Comparison of ENCODE assay signal across 15 cellular contexts in genomic region chr2:11500702-11501303, GRCh38. TPM values are rescaled to one million over a fixed set of nuclear protein-coding genes. Genes with fewer than 3 reads are reported as not detected.
DNase-seq lines count a peak whose midpoint lies in the region; ATAC-seq and TF ChIP-seq lines count a peak whose summit lies in the region.
"Had no signal": no experiment of that assay in that cellular context is flagged by ENCODE, and none has a peak within 500 bp of the region (broad histone marks: within the 10 kb centered on the region; RNA-seq: fewer than 3 reads in every experiment).

No MANE protein-coding gene starts in this region.

- CTCF ChIA-PET in activated CD4-positive, alpha-beta T cell treated with anti-CD3 and anti-CD28 coated beads, Interleukin-2, amount 10 ng/mL, durations not matched to agents 7 days and 5 days (lab: Charles Lee): interaction anchor here (0.6 kb wide), 1 partner anchor 580 kb away, joined by 3 read pairs; no protein-coding TSS in a partner anchor

- H3K27ac ChIP-seq in dorsolateral prefrontal cortex (peak overlapping the region in 34 of 59 donors; percentile 3 to 96 (median 60)), testis (peak overlapping the region; percentile 73 to 79)

- no peaks in the 10 kb centered on the region for H3K36me3 ChIP-seq in testis (ENCODE audit: low read depth, missing control alignments)

- no peak for TF ChIP-seq POLR2A in testis (IDR thresholded peaks at IDR 0.05)

- no peaks in the 10 kb centered on the region for H3K9me3 ChIP-seq in testis

- intact Hi-C loops in dorsolateral prefrontal cortex (cut with DNase I): no loop called here
- intact Hi-C loops in testis (cut with DNase I; ENCODE audit: low total_unique reads): no loop called here

- 47 to 70% methylated on average over 5 of the region's 5 CpGs for WGBS in testis, 2 donors

- H3K36me3 Mint-ChIP-seq in activated CD4-positive, alpha-beta T cell treated with anti-CD3 and anti-CD28 coated beads, Interleukin-2, amount 10 ng/mL, durations not matched to agents 7 days and 5 days (ENCODE audit: low read depth): no peaks in the 10 kb centered on the region
- no peaks in the 10 kb centered on the region for H3K36me3 Mint-ChIP-seq in activated naive CD8-positive, alpha-beta T cell treated with anti-CD3 and anti-CD28 coated beads, Interleukin-2, amount 50 U/mL, for 24 hours (ENCODE audit: low read depth)
- H3K36me3 Mint-ChIP-seq: activated naive CD8-positive, alpha-beta T cell treated with anti-CD3 and anti-CD28 coated beads, Interleukin-2, amount 10 ng/mL, durations not matched to agents 7 days and 5 days; CD4-positive, CD25-positive, alpha-beta regulatory T cell had no signal

- peak; percentile 37 for ATAC-seq in HG02884 (IDR thresholded peaks at IDR 0.05; ENCODE audit: unreplicated experiment)
- no peak for ATAC-seq in activated naive CD8-positive, alpha-beta T cell treated with anti-CD3 and anti-CD28 coated beads, Interleukin-2, amount 50 U/mL, for 24 hours
- ATAC-seq in HG03521 (IDR thresholded peaks at IDR 0.05; ENCODE audit: unreplicated experiment): no peak
- ATAC-seq: activated CD4-positive, CD25-positive, alpha-beta regulatory T cell treated with anti-CD3 and anti-CD28 coated beads, Interleukin-2, amount 50 U/mL, for 24 hours; esophagus mucosa had no signal

- peaks cover 47% of the 10 kb centered on the region for H3K4me1 ChIP-seq in testis

- peaks cover 8% of the 10 kb centered on the region for H3K4me1 Mint-ChIP-seq in activated CD4-positive, alpha-beta T cell treated with anti-CD3 and anti-CD28 coated beads, Interleukin-2, amount 10 ng/mL, durations not matched to agents 7 days and 5 days
- H3K4me1 Mint-ChIP-seq in activated naive CD8-positive, alpha-beta T cell treated with anti-CD3 and anti-CD28 coated beads, Interleukin-2, amount 50 U/mL, for 24 hours: no peaks in the 10 kb centered on the region

- DNase-seq in activated CD4-positive, alpha-beta T cell treated with anti-CD3 and anti-CD28 coated beads, Interleukin-2, amount 10 ng/mL, durations not matched to agents 7 days and 5 days: no peak
- no peak for DNase-seq in activated CD4-positive, alpha-beta T cell treated with anti-CD3 and anti-CD28 coated beads, Interleukin-2, amount 50 U/mL, for 4 hours
- no peak for DNase-seq in dorsolateral prefrontal cortex
- DNase-seq in testis: no peak
- no peak for DNase-seq in activated CD4-positive, alpha-beta T cell treated with anti-CD3 and anti-CD28 coated beads for 1 hour
- DNase-seq in activated naive CD8-positive, alpha-beta T cell treated with anti-CD3 and anti-CD28 coated beads, Interleukin-2, amount 50 U/mL, for 24 hours: no peak
- DNase-seq: 8988T; activated naive CD8-positive, alpha-beta T cell treated with anti-CD3 and anti-CD28 coated beads, Interleukin-2, amount 10 ng/mL, durations not matched to agents 7 days and 5 days; activated T-cell treated with anti-CD3 and anti-CD28 coated beads for 4 hours; CD4-positive, CD25-positive, alpha-beta regulatory T cell had no signal

- TF ChIP-seq CTCF in dorsolateral prefrontal cortex (IDR thresholded peaks at IDR 0.05 in 54 of 56, conservative IDR thresholded peaks at IDR 0.05 in 2 of 56; ENCODE audit: low read depth in 1 of 56, partially characterized antibody in 56 of 56): no peak
- TF ChIP-seq CTCF in testis (IDR thresholded peaks at IDR 0.05): no peak

- H3K27me3 ChIP-seq in dorsolateral prefrontal cortex: no peaks in the 10 kb centered on the region
- H3K27me3 ChIP-seq in testis: no peaks in the 10 kb centered on the region

- peak overlapping the region; percentile 41 for H3K27ac Mint-ChIP-seq in activated CD4-positive, alpha-beta T cell treated with anti-CD3 and anti-CD28 coated beads, Interleukin-2, amount 10 ng/mL, durations not matched to agents 7 days and 5 days
- H3K27ac Mint-ChIP-seq in activated naive CD8-positive, alpha-beta T cell treated with anti-CD3 and anti-CD28 coated beads, Interleukin-2, amount 50 U/mL, for 24 hours: no peak overlapping the region
- H3K27ac Mint-ChIP-seq: activated naive CD8-positive, alpha-beta T cell treated with anti-CD3 and anti-CD28 coated beads, Interleukin-2, amount 10 ng/mL, durations not matched to agents 7 days and 5 days had no signal

- POLR2A ChIA-PET in activated CD4-positive, alpha-beta T cell treated with anti-CD3 and anti-CD28 coated beads, Interleukin-2, amount 10 ng/mL, durations not matched to agents 7 days and 5 days (lab: Charles Lee): interaction anchor here (0.6 kb wide), 1 partner anchor 97 kb away, joined by 3 read pairs; no protein-coding TSS in a partner anchor

- peaks cover 19% of the 10 kb centered on the region for H3K27me3 Mint-ChIP-seq in activated CD4-positive, alpha-beta T cell treated with anti-CD3 and anti-CD28 coated beads, Interleukin-2, amount 10 ng/mL, durations not matched to agents 7 days and 5 days
- H3K27me3 Mint-ChIP-seq in activated naive CD8-positive, alpha-beta T cell treated with anti-CD3 and anti-CD28 coated beads, Interleukin-2, amount 50 U/mL, for 24 hours: peaks cover 17% of the 10 kb centered on the region

- H3K4me3 Mint-ChIP-seq in activated CD4-positive, alpha-beta T cell treated with anti-CD3 and anti-CD28 coated beads, Interleukin-2, amount 10 ng/mL, durations not matched to agents 7 days and 5 days: no peak overlapping the region
- H3K4me3 Mint-ChIP-seq in activated naive CD8-positive, alpha-beta T cell treated with anti-CD3 and anti-CD28 coated beads, Interleukin-2, amount 50 U/mL, for 24 hours: no peak overlapping the region
- H3K4me3 Mint-ChIP-seq: activated naive CD8-positive, alpha-beta T cell treated with anti-CD3 and anti-CD28 coated beads, Interleukin-2, amount 10 ng/mL, durations not matched to agents 7 days and 5 days had no signal

- H3K4me3 ChIP-seq in dorsolateral prefrontal cortex (no peak overlapping the region), testis (no peak overlapping the region)
- H3K4me3 ChIP-seq: lung had no signal

- H3K9me3 Mint-ChIP-seq in activated CD4-positive, alpha-beta T cell treated with anti-CD3 and anti-CD28 coated beads, Interleukin-2, amount 10 ng/mL, durations not matched to agents 7 days and 5 days: peaks cover 5% of the 10 kb centered on the region
- H3K9me3 Mint-ChIP-seq in activated naive CD8-positive, alpha-beta T cell treated with anti-CD3 and anti-CD28 coated beads, Interleukin-2, amount 50 U/mL, for 24 hours: peaks cover 9% of the 10 kb centered on the region

RNA-seq across cellular contexts. Expression of gene GREB1, which starts 33.0 kb away (rescaled TPM):
- under 1 TPM; 0.10 to 0.29 TPM for total RNA-seq in activated CD4-positive, alpha-beta T cell treated with anti-CD3 and anti-CD28 coated beads, Interleukin-2, amount 10 ng/mL, durations not matched to agents 7 days and 5 days
- total RNA-seq in dorsolateral prefrontal cortex (10 to 100 TPM; 21.2 to 61.8 (median 37.2) TPM), testis (100 to 1,000 TPM in 1 of 2 donors, 10 to 100 TPM in 1; 91.0 to 136 TPM)
- polyA plus RNA-seq in testis (ENCODE audit: insufficient read depth, low read depth, low replicate concordance): 29.8 TPM

RNA-seq across cellular contexts. Expression of gene E2F6, which starts 34.8 kb away (rescaled TPM):
- total RNA-seq in activated CD4-positive, alpha-beta T cell treated with anti-CD3 and anti-CD28 coated beads, Interleukin-2, amount 10 ng/mL, durations not matched to agents 7 days and 5 days: 1 to 10 TPM; 6.6 to 7.3 TPM
- 10 to 100 TPM in 110 of 120 experiments, 1 to 10 TPM in 10; 8.2 to 19.7 (median 12.6) TPM for total RNA-seq in dorsolateral prefrontal cortex
- total RNA-seq in testis: 10 to 100 TPM; 15.7 to 24.3 TPM
- polyA plus RNA-seq in testis (ENCODE audit: insufficient read depth, low read depth, low replicate concordance): 20.2 TPM

Comparison
In these comparisons a context has a peak if more than half of its experiments do, and no peak if none do; other contexts are left out.
1. RNA of gene GREB1, which starts 33.0 kb away (total RNA-seq): 91.0 to 136 TPM in testis and 21.2 to 61.8 TPM in dorsolateral prefrontal cortex; 0.10 to 0.29 TPM in activated CD4-positive, alpha-beta T cell treated with anti-CD3 and anti-CD28 coated beads, Interleukin-2, amount 10 ng/mL, durations not matched to agents 7 days and 5 days; every median in the first group is over 10 times any median in the second.